In the genomic region with DNA sequence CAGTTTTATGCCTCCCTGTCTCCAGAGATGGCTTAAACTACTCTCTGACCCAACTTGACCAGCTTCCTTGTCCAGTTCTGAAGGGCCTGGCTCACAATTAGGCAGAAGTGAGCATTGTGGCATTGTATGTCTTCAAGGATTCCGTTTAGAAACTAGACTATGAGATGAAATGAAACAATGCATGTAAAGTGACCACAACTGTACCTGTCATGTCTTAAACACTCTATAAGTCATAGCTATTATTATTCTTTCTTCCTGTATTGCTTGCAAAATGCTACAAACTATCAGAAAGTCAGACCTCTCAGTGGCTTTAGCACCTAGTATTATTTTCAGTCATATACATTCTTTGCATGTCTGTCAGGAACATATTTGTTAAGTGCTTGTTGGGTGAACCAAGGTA, we compare ENCODE assay signal across 13 cellular contexts.
DNase-seq lines count a peak whose midpoint lies in the region; ATAC-seq, FAIRE-seq and TF ChIP-seq lines count a peak whose summit lies in the region.
"Had no signal": no experiment of that assay in that cellular context is flagged by ENCODE, and none has a peak within 500 bp of the region (broad histone marks: within the 10 kb centered on the region; RNA-seq: fewer than 3 reads in every experiment).

No MANE protein-coding gene starts in this region.

- peak; percentile 89 for FAIRE-seq in GM19239 (lab: Jason Lieb, UNC)
- FAIRE-seq: colon had no signal

- no peaks in the 10 kb centered on the region for H3K36me3 Mint-ChIP-seq in endothelial cell (ENCODE audit: low read depth, unreplicated experiment)

- H3K4me3 ChIP-seq in GM12865 (ENCODE audit: low read depth, low read length), result no peak overlapping the region
- H3K4me3 ChIP-seq: HAP-1, ovary had no signal

- ATAC-seq in HG02759 (IDR thresholded peaks at IDR 0.05; ENCODE audit: unreplicated experiment) (peak; percentile 83), HG03565 (IDR thresholded peaks at IDR 0.05; ENCODE audit: unreplicated experiment) (peak; percentile 96)

- H3K27ac Mint-ChIP-seq in endothelial cell (ENCODE audit: unreplicated experiment), result no peak overlapping the region

- DNase-seq in GM12865 (ENCODE audit: low read depth) (peak; percentile 85), GM19239 (ENCODE audit: insufficient read length, low spot score) (peak; percentile 22), endothelial cell (ENCODE audit: low spot score) (no peak), KG1 (lab: John Stamatoyannopoulos, UW) (no peak), Ammon's horn (ENCODE audit: low spot score) (no peak), HCEC 1CT (no peak)
- DNase-seq: CD4-positive, alpha-beta T cell; NCI-H1694 treated with DMSO at 0.1 percent for 48 hours; ovary had no signal

- TF ChIP-seq CTCF in GM12865 (IDR thresholded peaks at IDR 0.05; ENCODE audit: insufficient read depth, low read depth, low read length, missing control alignments) (no peak), endothelial cell (IDR thresholded peaks at IDR 0.05; ENCODE audit: unreplicated experiment) (no peak)

- peaks cover 20% of the 10 kb centered on the region for H3K4me1 Mint-ChIP-seq in endothelial cell (ENCODE audit: unreplicated experiment)

- H3K27me3 Mint-ChIP-seq in endothelial cell (ENCODE audit: unreplicated experiment), result peaks cover 2% of the 10 kb centered on the region
- H3K27me3 Mint-ChIP-seq: CD4-positive, alpha-beta T cell had no signal

- H3K9me3 Mint-ChIP-seq in endothelial cell (ENCODE audit: unreplicated experiment), result no peaks in the 10 kb centered on the region
- H3K9me3 Mint-ChIP-seq: CD4-positive, alpha-beta T cell had no signal

- H3K4me3 Mint-ChIP-seq in endothelial cell (ENCODE audit: unreplicated experiment), result no peak overlapping the region
- H3K4me3 Mint-ChIP-seq: CD4-positive, alpha-beta T cell had no signal

Comparison
In these comparisons a context has a peak if more than half of its experiments do, and no peak if none do; other contexts are left out.
1. DNase-seq: peak in GM12865 (single experiment) and GM19239 (single experiment); none in endothelial cell (single experiment), KG1 (single experiment), Ammon's horn (single experiment) and HCEC 1CT (single experiment).